Comparison of ENCODE assay signal across 8 cellular contexts in the genomic region with DNA sequence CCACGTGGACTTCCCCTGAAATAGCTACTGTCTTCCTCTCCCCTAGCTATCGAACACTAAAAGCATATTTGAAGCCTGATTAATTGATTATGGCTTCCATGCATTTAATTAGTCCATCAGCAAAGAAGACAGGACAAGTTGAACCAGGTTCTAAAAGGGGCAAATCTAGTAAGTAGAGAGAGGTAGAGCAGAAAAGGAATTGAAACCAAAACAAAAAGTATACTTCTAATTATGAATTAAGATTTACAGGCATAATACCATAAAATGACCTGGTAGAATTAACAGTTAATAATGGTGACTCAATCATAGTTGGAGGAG. TPM values are rescaled to one million over a fixed set of nuclear protein-coding genes. Genes with fewer than 3 reads are reported as not detected.
DNase-seq lines count a peak whose midpoint lies in the region; ATAC-seq and TF ChIP-seq lines count a peak whose summit lies in the region.

No MANE protein-coding gene starts in this region.

- ATAC-seq in CD4-positive, alpha-beta T cell (ENCODE audit: poor library complexity), result no peak
- ATAC-seq in HG03064 (IDR thresholded peaks at IDR 0.05; ENCODE audit: low read depth, unreplicated experiment) (peak; percentile 0), HG03521 (IDR thresholded peaks at IDR 0.05; ENCODE audit: unreplicated experiment) (no peak)
- no peak for ATAC-seq in natural killer cell treated with Interleukin-12 subunit alpha and Interleukin-12 subunit beta and Interleukin-15 and Interleukin-18, amount 100 ng/mL, for 72 hours

- no peaks in the 10 kb centered on the region for H3K27me3 ChIP-seq in CD4-positive, alpha-beta T cell (ENCODE audit: control insufficient read depth, insufficient read depth, low read length)
- H3K27me3 ChIP-seq in breast epithelium, result no peaks in the 10 kb centered on the region

- H3K27ac ChIP-seq in CD4-positive, alpha-beta T cell (ENCODE audit: low read depth, low read length), result peak overlapping the region; percentile 75
- H3K27ac ChIP-seq in breast epithelium, result peak overlapping the region; percentile 95 to 96

- no peaks in the 10 kb centered on the region for H3K9me3 ChIP-seq in CD4-positive, alpha-beta T cell (ENCODE audit: control insufficient read depth, low read length)
- H3K9me3 ChIP-seq in breast epithelium, result no peaks in the 10 kb centered on the region

- H3K36me3 Mint-ChIP-seq in CD4-positive, alpha-beta T cell (ENCODE audit: low read depth), result peaks cover 7% of the 10 kb centered on the region
- H3K36me3 Mint-ChIP-seq in natural killer cell treated with Interleukin-12 subunit alpha and Interleukin-12 subunit beta and Interleukin-15 and Interleukin-18, amount 100 ng/mL, for 72 hours, result peaks cover 6% of the 10 kb centered on the region

- DNase-seq in CD4-positive, alpha-beta T cell, result no peak
- DNase-seq in breast epithelium (ENCODE audit: low spot score in 2 of 2), result no peak
- no peak for DNase-seq in natural killer cell treated with Interleukin-12 subunit alpha and Interleukin-12 subunit beta and Interleukin-15 and Interleukin-18, amount 100 ng/mL, for 72 hours (ENCODE audit: low spot score)
- no peak for DNase-seq in NCI-H146 treated with DMSO at 0.1 percent for 48 hours (lab: John Stamatoyannopoulos, UW; ENCODE audit: unreplicated experiment)
- no peak for DNase-seq in KG1 (lab: John Stamatoyannopoulos, UW)
- DNase-seq in DMS53 treated with DMSO at 0.1 percent for 48 hours (lab: John Stamatoyannopoulos, UW; ENCODE audit: unreplicated experiment), result no peak

- no peak for TF ChIP-seq POLR2A in breast epithelium (IDR thresholded peaks at IDR 0.05)

- H3K4me3 Mint-ChIP-seq in CD4-positive, alpha-beta T cell, result peak overlapping the region; percentile 85
- H3K4me3 Mint-ChIP-seq in natural killer cell treated with Interleukin-12 subunit alpha and Interleukin-12 subunit beta and Interleukin-15 and Interleukin-18, amount 100 ng/mL, for 72 hours, result peak overlapping the region; percentile 98

- peak overlapping the region; percentile 67 to 74 (median 72) for H3K4me3 ChIP-seq in breast epithelium

- CTCF ChIA-PET in CD4-positive, alpha-beta T cell (lab: Charles Lee), result interaction anchor here (0.6 to 3.3 kb wide), 4 partner anchors 10 to 1122 kb away, joined by 3 to 13 read pairs (median 4); no protein-coding TSS in a partner anchor

- peaks cover 2% of the 10 kb centered on the region for H3K9me3 Mint-ChIP-seq in CD4-positive, alpha-beta T cell
- peaks cover 5% of the 10 kb centered on the region for H3K9me3 Mint-ChIP-seq in natural killer cell treated with Interleukin-12 subunit alpha and Interleukin-12 subunit beta and Interleukin-15 and Interleukin-18, amount 100 ng/mL, for 72 hours

- no peaks in the 10 kb centered on the region for H3K36me3 ChIP-seq in breast epithelium

- intact Hi-C loops in CD4-positive, alpha-beta T cell (cut with DNase I, micrococcal nuclease), result loop anchor here (1.0 to 10.0 kb wide), 9 partner anchors 7 to 1431 kb away; a partner anchor contains a TSS
- intact Hi-C loops in breast epithelium (cut with DNase I; ENCODE audit: low total_unique reads), result loop anchor here (10.0 kb wide), 1 partner anchor 509 kb away; no protein-coding TSS in a partner anchor

- no peaks in the 10 kb centered on the region for H3K27me3 Mint-ChIP-seq in CD4-positive, alpha-beta T cell
- H3K27me3 Mint-ChIP-seq in natural killer cell treated with Interleukin-12 subunit alpha and Interleukin-12 subunit beta and Interleukin-15 and Interleukin-18, amount 100 ng/mL, for 72 hours, result peaks cover 6 to 10% of the 10 kb centered on the region in 2 donors

- POLR2A ChIA-PET in CD4-positive, alpha-beta T cell (lab: Charles Lee), result interaction anchor here (0.6 to 3.5 kb wide), 14 partner anchors 10 to 652 kb away, joined by 3 to 31 read pairs (median 7); a partner anchor contains a TSS

- H3K4me1 Mint-ChIP-seq in CD4-positive, alpha-beta T cell (ENCODE audit: low read depth), result peaks cover 27% of the 10 kb centered on the region
- H3K4me1 Mint-ChIP-seq in natural killer cell treated with Interleukin-12 subunit alpha and Interleukin-12 subunit beta and Interleukin-15 and Interleukin-18, amount 100 ng/mL, for 72 hours (ENCODE audit: low read depth in 2 of 2), result peaks cover 27 to 33% of the 10 kb centered on the region in 2 donors

- H3K4me1 ChIP-seq in breast epithelium, result no peaks in the 10 kb centered on the region

- peak overlapping the region; percentile 84 for H3K27ac Mint-ChIP-seq in CD4-positive, alpha-beta T cell
- H3K27ac Mint-ChIP-seq in natural killer cell treated with Interleukin-12 subunit alpha and Interleukin-12 subunit beta and Interleukin-15 and Interleukin-18, amount 100 ng/mL, for 72 hours, result peak overlapping the region; percentile 57 to 86

- TF ChIP-seq CTCF in CD4-positive, alpha-beta T cell (IDR thresholded peaks at IDR 0.05), result no peak
- TF ChIP-seq CTCF in breast epithelium (IDR thresholded peaks at IDR 0.05), result no peak

RNA-seq across cellular contexts. Expression of a gene that starts 0.4 kb away (rescaled TPM):
- total RNA-seq in CD4-positive, alpha-beta T cell, result 10 to 100 TPM; 16.8 to 19.3 TPM
- 10 to 100 TPM; 63.7 to 93.0 (median 92.1) TPM for total RNA-seq in breast epithelium
- 10 to 100 TPM; 37.8 to 53.5 TPM for total RNA-seq in natural killer cell treated with Interleukin-12 subunit alpha and Interleukin-12 subunit beta and Interleukin-15 and Interleukin-18, amount 100 ng/mL, for 72 hours
